In the genomic region with DNA sequence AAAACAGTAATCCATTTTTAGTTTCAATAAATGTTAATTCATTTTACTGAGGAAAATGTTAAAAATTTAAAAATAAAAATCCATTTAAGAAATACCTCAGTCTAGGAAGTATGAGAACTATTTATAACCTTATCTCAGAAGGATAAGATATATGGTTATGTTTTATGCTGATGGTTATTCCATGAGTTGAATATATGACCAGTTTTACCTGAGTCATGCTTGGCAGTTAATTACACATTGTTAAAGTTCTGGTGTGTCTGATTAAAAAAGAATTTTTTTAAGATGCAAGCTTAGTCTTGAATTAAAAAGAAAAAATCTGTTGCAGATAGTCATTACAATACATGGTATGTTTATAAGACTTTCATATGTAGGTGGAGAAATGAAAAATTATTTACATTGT, we compare ENCODE assay signal across 19 cellular contexts.
DNase-seq lines count a peak whose midpoint lies in the region; ATAC-seq, FAIRE-seq and TF ChIP-seq lines count a peak whose summit lies in the region.
"Had no signal": no experiment of that assay in that cellular context is flagged by ENCODE, and none has a peak within 500 bp of the region (broad histone marks: within the 10 kb centered on the region; RNA-seq: fewer than 3 reads in every experiment).

No MANE protein-coding gene starts in this region.

- no peak overlapping the region for H3K4me3 ChIP-seq in K562
- H3K4me3 ChIP-seq: GM23248 had no signal

- ATAC-seq in K562 (no peak), GM21576 (IDR thresholded peaks at IDR 0.05; ENCODE audit: unreplicated experiment) (no peak), HG02840 (IDR thresholded peaks at IDR 0.05; ENCODE audit: low FRiP score, unreplicated experiment) (no peak)

- no peak overlapping the region for H3K27ac ChIP-seq in K562 (ENCODE audit: extremely low read depth, low read depth, low read length)
- H3K27ac ChIP-seq: GM23248, KMS-11 had no signal

- no peak overlapping the region for H2AFZ ChIP-seq in K562 (ENCODE audit: low read depth, low read length)
- H2AFZ ChIP-seq: GM23248 had no signal

- H3K79me2 ChIP-seq in K562 (ENCODE audit: control insufficient read depth, insufficient read depth, low read length): no peaks in the 10 kb centered on the region

- no TSS peak for BruUV-seq in K562 (replicated peaks; lab: Mats Ljungman, UMichigan)

- CTCF ChIA-PET in K562 (lab: Yijun Ruan, JAX; ENCODE audit: low intra/inter-chr PET ratio): no interaction called here

- peak; percentile 53 for FAIRE-seq in H54 (lab: Jason Lieb, UNC)
- no peak for FAIRE-seq in K562 (lab: Jason Lieb, UNC)
- FAIRE-seq in islet of Langerhans (lab: Jason Lieb, UNC): peak; percentile 33
- FAIRE-seq: GM12892 had no signal

- POLR2A ChIA-PET in K562 (lab: Yijun Ruan, JAX): interaction anchor here (1.6 kb wide), 1 partner anchor 16 kb away, joined by 4 read pairs; no protein-coding TSS in a partner anchor

- H3K4me1 ChIP-seq in K562 (replicated peaks in 1 of 2; ENCODE audit: control insufficient read depth in 2 of 2, insufficient read depth in 2 of 2, low read length in 2 of 2): no peaks in the 10 kb centered on the region
- H3K4me1 ChIP-seq: BE2C had no signal

- H3K36me3 ChIP-seq in K562 (ENCODE audit: control insufficient read depth, insufficient read depth, low read length): no peaks in the 10 kb centered on the region
- H3K36me3 ChIP-seq: BE2C had no signal

- no peak overlapping the region for H3K9ac ChIP-seq in K562 (ENCODE audit: insufficient read depth in 1 of 2, low read depth in 2 of 2, low read length in 2 of 2)
- H3K9ac ChIP-seq: GM23248, KMS-11 had no signal

- no peaks in the 10 kb centered on the region for H3K27me3 ChIP-seq in K562 (ENCODE audit: control insufficient read depth in 2 of 2, insufficient read depth in 2 of 2, low read length in 2 of 2)
- H3K27me3 ChIP-seq: BE2C had no signal

- no peaks in the 10 kb centered on the region for H3K9me1 ChIP-seq in K562 (ENCODE audit: control insufficient read depth, insufficient read depth, low read length)

- no peak for DNase-seq in H54 (ENCODE audit: insufficient read length, low spot score)
- no peak for DNase-seq in K562 (ENCODE audit: extremely low read depth in 1 of 4, low spot score in 3 of 4)
- no peak for DNase-seq in NCI-H524 (lab: John Stamatoyannopoulos, UW)
- DNase-seq: ACHN; BE2C; C1 segment of cervical spinal cord; CD4-positive, CD25-positive, alpha-beta regulatory T cell; CD8-positive, alpha-beta memory T cell; COR-L47; DMS 273 treated with DMSO at 0.1 percent for 48 hours; DMS53; GDM1; GM23248; HCEC 1CT had no signal

- TF ChIP-seq POLR2A in H54 (IDR thresholded peaks at IDR 0.05; ENCODE audit: low read depth, low read length) (no peak), K562 (conservative IDR thresholded peaks at IDR 0.05) (no peak)

- in situ Hi-C loops in K562 (cut with MboI): no loop called here

- TF ChIP-seq RAD21 in K562 (CRISPR knock-in tag; conservative IDR thresholded peaks at IDR 0.05 in 1 of 2, IDR thresholded peaks at IDR 0.05 in 1 of 2): no peak

- no peak overlapping the region for H3K4me2 ChIP-seq in K562 (ENCODE audit: insufficient read depth, low read length)
- H3K4me2 ChIP-seq: KMS-11 had no signal

- no peaks in the 10 kb centered on the region for H4K20me1 ChIP-seq in K562 (replicated peaks; ENCODE audit: control insufficient read depth, insufficient read depth, low read length)

- intact Hi-C loops in K562 (cut with micrococcal nuclease): no loop called here

- TF ChIP-seq CTCF in K562 (IDR thresholded peaks at IDR 0.05 in 2 of 3, conservative IDR thresholded peaks at IDR 0.05 in 1 of 3; ENCODE audit: insufficient read depth in 2 of 3, low read depth in 1 of 3, low read length in 3 of 3): no peak

- no peak for TF ChIP-seq EP300 in K562 (IDR thresholded peaks at IDR 0.05; ENCODE audit: low read length)

- no peaks in the 10 kb centered on the region; the same call in 1 of the 2 replicates for H3K9me3 ChIP-seq in K562 (replicated peaks; ENCODE audit: control insufficient read depth, insufficient read depth, low read depth, low read length)
- H3K9me3 ChIP-seq: BE2C had no signal

TF ChIP-seq in K562, 482 proteins besides CTCF, POLR2A, EP300 and RAD21 (continues in another document):
- TF ChIP-seq, protein P1, sequence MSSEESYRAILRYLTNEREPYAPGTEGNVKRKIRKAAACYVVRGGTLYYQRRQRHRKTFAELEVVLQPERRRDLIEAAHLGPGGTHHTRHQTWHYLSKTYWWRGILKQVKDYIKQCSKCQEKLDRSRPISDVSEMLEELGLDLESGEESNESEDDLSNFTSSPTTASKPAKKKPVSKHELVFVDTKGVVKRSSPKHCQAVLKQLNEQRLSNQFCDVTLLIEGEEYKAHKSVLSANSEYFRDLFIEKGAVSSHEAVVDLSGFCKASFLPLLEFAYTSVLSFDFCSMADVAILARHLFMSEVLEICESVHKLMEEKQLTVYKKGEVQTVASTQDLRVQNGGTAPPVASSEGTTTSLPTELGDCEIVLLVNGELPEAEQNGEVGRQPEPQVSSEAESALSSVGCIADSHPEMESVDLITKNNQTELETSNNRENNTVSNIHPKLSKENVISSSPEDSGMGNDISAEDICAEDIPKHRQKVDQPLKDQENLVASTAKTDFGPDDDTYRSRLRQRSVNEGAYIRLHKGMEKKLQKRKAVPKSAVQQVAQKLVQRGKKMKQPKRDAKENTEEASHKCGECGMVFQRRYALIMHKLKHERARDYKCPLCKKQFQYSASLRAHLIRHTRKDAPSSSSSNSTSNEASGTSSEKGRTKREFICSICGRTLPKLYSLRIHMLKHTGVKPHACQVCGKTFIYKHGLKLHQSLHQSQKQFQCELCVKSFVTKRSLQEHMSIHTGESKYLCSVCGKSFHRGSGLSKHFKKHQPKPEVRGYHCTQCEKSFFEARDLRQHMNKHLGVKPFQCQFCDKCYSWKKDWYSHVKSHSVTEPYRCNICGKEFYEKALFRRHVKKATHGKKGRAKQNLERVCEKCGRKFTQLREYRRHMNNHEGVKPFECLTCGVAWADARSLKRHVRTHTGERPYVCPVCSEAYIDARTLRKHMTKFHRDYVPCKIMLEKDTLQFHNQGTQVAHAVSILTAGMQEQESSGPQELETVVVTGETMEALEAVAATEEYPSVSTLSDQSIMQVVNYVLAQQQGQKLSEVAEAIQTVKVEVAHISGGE (CRISPR knock-in tag; IDR thresholded peaks at IDR 0.05): no peak
- TF ChIP-seq IFI16 (CRISPR knock-in tag; IDR thresholded peaks at IDR 0.05) (no peak), MIER1 (IDR thresholded peaks at IDR 0.05; ENCODE audit: low read depth) (no peak), C11orf30 (IDR thresholded peaks at IDR 0.05; ENCODE audit: low read depth) (peak; percentile 33; the same call in 1 of the 2 replicates), POLR2AphosphoS5 (IDR thresholded peaks at IDR 0.05; ENCODE audit: control insufficient read depth, insufficient read depth, low read depth, low read length) (no peak), ZNF316 (IDR thresholded peaks at IDR 0.05) (peak; percentile 81), NFE2 (IDR thresholded peaks at IDR 0.05; ENCODE audit: low read depth) (peak; percentile 54), FUS (optimal IDR thresholded peaks at IDR 0.05; ENCODE audit: low read depth, low read length) (no peak), OTX1 (CRISPR knock-in tag; IDR thresholded peaks at IDR 0.05) (no peak), ZNF23 (CRISPR knock-in tag; IDR thresholded peaks at IDR 0.05) (no peak)
- TF ChIP-seq, protein P2, sequence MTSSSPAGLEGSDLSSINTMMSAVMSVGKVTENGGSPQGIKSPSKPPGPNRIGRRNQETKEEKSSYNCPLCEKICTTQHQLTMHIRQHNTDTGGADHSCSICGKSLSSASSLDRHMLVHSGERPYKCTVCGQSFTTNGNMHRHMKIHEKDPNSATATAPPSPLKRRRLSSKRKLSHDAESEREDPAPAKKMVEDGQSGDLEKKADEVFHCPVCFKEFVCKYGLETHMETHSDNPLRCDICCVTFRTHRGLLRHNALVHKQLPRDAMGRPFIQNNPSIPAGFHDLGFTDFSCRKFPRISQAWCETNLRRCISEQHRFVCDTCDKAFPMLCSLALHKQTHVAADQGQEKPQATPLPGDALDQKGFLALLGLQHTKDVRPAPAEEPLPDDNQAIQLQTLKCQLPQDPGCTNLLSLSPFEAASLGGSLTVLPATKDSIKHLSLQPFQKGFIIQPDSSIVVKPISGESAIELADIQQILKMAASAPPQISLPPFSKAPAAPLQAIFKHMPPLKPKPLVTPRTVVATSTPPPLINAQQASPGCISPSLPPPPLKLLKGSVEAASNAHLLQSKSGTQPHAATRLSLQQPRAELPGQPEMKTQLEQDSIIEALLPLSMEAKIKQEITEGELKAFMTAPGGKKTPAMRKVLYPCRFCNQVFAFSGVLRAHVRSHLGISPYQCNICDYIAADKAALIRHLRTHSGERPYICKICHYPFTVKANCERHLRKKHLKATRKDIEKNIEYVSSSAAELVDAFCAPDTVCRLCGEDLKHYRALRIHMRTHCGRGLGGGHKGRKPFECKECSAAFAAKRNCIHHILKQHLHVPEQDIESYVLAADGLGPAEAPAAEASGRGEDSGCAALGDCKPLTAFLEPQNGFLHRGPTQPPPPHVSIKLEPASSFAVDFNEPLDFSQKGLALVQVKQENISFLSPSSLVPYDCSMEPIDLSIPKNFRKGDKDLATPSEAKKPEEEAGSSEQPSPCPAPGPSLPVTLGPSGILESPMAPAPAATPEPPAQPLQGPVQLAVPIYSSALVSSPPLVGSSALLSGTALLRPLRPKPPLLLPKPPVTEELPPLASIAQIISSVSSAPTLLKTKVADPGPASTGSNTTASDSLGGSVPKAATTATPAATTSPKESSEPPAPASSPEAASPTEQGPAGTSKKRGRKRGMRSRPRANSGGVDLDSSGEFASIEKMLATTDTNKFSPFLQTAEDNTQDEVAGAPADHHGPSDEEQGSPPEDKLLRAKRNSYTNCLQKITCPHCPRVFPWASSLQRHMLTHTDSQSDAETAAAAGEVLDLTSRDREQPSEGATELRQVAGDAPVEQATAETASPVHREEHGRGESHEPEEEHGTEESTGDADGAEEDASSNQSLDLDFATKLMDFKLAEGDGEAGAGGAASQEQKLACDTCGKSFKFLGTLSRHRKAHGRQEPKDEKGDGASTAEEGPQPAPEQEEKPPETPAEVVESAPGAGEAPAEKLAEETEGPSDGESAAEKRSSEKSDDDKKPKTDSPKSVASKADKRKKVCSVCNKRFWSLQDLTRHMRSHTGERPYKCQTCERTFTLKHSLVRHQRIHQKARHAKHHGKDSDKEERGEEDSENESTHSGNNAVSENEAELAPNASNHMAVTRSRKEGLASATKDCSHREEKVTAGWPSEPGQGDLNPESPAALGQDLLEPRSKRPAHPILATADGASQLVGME (CRISPR knock-in tag; IDR thresholded peaks at IDR 0.05): no peak
